10 cellular contexts compared by ENCODE assay signal in genomic region chr5:68368686-68369359, GRCh38.
DNase-seq lines count a peak whose midpoint lies in the region; ATAC-seq and TF ChIP-seq lines count a peak whose summit lies in the region.
"Had no signal": no experiment of that assay in that cellular context is flagged by ENCODE, and none has a peak within 500 bp of the region (broad histone marks: within the 10 kb centered on the region; RNA-seq: fewer than 3 reads in every experiment).

No MANE protein-coding gene starts in this region.

- H3K36me3 Mint-ChIP-seq in activated naive CD4-positive, alpha-beta T cell treated with anti-CD3 and anti-CD28 coated beads, Interleukin-2, amount 50 U/mL, for 72 hours: peaks cover 10% of the 10 kb centered on the region in 2 donors
- H3K36me3 Mint-ChIP-seq in natural killer cell treated with Interleukin-12 subunit alpha and Interleukin-12 subunit beta and Interleukin-15 and Interleukin-18, amount 100 ng/mL, for 72 hours: peaks cover 18% of the 10 kb centered on the region

- peak overlapping the region; percentile 77 for H3K4me3 Mint-ChIP-seq in natural killer cell treated with Interleukin-12 subunit alpha and Interleukin-12 subunit beta and Interleukin-15 and Interleukin-18, amount 100 ng/mL, for 72 hours

- peaks cover 0 to 15% of the 10 kb centered on the region in 2 donors for H3K9me3 Mint-ChIP-seq in activated naive CD4-positive, alpha-beta T cell treated with anti-CD3 and anti-CD28 coated beads, Interleukin-2, amount 50 U/mL, for 72 hours
- no peaks in the 10 kb centered on the region for H3K9me3 Mint-ChIP-seq in natural killer cell treated with Interleukin-12 subunit alpha and Interleukin-12 subunit beta and Interleukin-15 and Interleukin-18, amount 100 ng/mL, for 72 hours

- no peaks in the 10 kb centered on the region for H3K27me3 Mint-ChIP-seq in natural killer cell treated with Interleukin-12 subunit alpha and Interleukin-12 subunit beta and Interleukin-15 and Interleukin-18, amount 100 ng/mL, for 72 hours

- peaks cover 65 to 67% of the 10 kb centered on the region in 2 donors for H3K4me1 Mint-ChIP-seq in natural killer cell treated with Interleukin-12 subunit alpha and Interleukin-12 subunit beta and Interleukin-15 and Interleukin-18, amount 100 ng/mL, for 72 hours (ENCODE audit: low read depth in 2 of 2)

- peak overlapping the region in 1 of 2 donors; percentile 34 for H3K27ac Mint-ChIP-seq in activated naive CD4-positive, alpha-beta T cell treated with anti-CD3 and anti-CD28 coated beads, Interleukin-2, amount 50 U/mL, for 72 hours
- peak overlapping the region; percentile 85 to 87 for H3K27ac Mint-ChIP-seq in natural killer cell treated with Interleukin-12 subunit alpha and Interleukin-12 subunit beta and Interleukin-15 and Interleukin-18, amount 100 ng/mL, for 72 hours

- DNase-seq in DMS153 treated with DMSO at 0.1 percent for 48 hours (lab: John Stamatoyannopoulos, UW; ENCODE audit: unreplicated experiment) (peak; percentile 28), DMS153 (lab: John Stamatoyannopoulos, UW) (no peak), NCI-H1105 (lab: John Stamatoyannopoulos, UW) (peak; percentile 38), Kasumi-1 (lab: John Stamatoyannopoulos, UW) (no peak)
- no peak for DNase-seq in activated naive CD4-positive, alpha-beta T cell treated with anti-CD3 and anti-CD28 coated beads, Interleukin-2, amount 50 U/mL, for 72 hours (ENCODE audit: low spot score in 2 of 2)
- no peak for DNase-seq in natural killer cell treated with Interleukin-12 subunit alpha and Interleukin-12 subunit beta and Interleukin-15 and Interleukin-18, amount 100 ng/mL, for 72 hours (ENCODE audit: low spot score)
- DNase-seq: NCI-H1694, transverse colon had no signal

- peak; percentile 51 to 64 for ATAC-seq in activated naive CD4-positive, alpha-beta T cell treated with anti-CD3 and anti-CD28 coated beads, Interleukin-2, amount 50 U/mL, for 72 hours
- ATAC-seq in natural killer cell treated with Interleukin-12 subunit alpha and Interleukin-12 subunit beta and Interleukin-15 and Interleukin-18, amount 100 ng/mL, for 72 hours: peak in 1 of 2 donors; percentile 61
- ATAC-seq in GM18873 (IDR thresholded peaks at IDR 0.05; ENCODE audit: low FRiP score, unreplicated experiment) (no peak), SK-N-SH treated with all-trans-retinoic acid at 6 μM for 48 hours (no peak)

TF ChIP-seq in SK-N-SH treated with all-trans-retinoic acid at 6 μM for 48 hours, 23 proteins besides CTCF, POLR2A, EP300 and RAD21:
- TF ChIP-seq BACH2 (CRISPR knock-in tag; IDR thresholded peaks at IDR 0.05; ENCODE audit: borderline replicate concordance) (no peak), ISL1 (CRISPR knock-in tag; IDR thresholded peaks at IDR 0.05) (no peak), ZFP3 (CRISPR knock-in tag; IDR thresholded peaks at IDR 0.05) (no peak), ZC3H10 (CRISPR knock-in tag; IDR thresholded peaks at IDR 0.05) (no peak), OSR1 (CRISPR knock-in tag; IDR thresholded peaks at IDR 0.05) (no peak), PPARA (CRISPR knock-in tag; IDR thresholded peaks at IDR 0.05; ENCODE audit: borderline replicate concordance) (no peak), CREB5 (CRISPR knock-in tag; IDR thresholded peaks at IDR 0.05; ENCODE audit: low read depth) (no peak), TCF4 (CRISPR knock-in tag; IDR thresholded peaks at IDR 0.05; ENCODE audit: borderline replicate concordance) (no peak), ESRRG (CRISPR knock-in tag; IDR thresholded peaks at IDR 0.05) (no peak), PATZ1 (CRISPR knock-in tag; IDR thresholded peaks at IDR 0.05; ENCODE audit: borderline replicate concordance) (no peak), POU6F1 (CRISPR knock-in tag; IDR thresholded peaks at IDR 0.05; ENCODE audit: borderline replicate concordance, low read depth) (no peak), TOX (CRISPR knock-in tag; IDR thresholded peaks at IDR 0.05; ENCODE audit: borderline replicate concordance) (no peak), GLIS3 (CRISPR knock-in tag; IDR thresholded peaks at IDR 0.05) (no peak), ZNF8 (CRISPR knock-in tag; IDR thresholded peaks at IDR 0.05) (no peak), ARNTL (CRISPR knock-in tag; IDR thresholded peaks at IDR 0.05; ENCODE audit: borderline replicate concordance, low read depth) (no peak), ZFP30 (CRISPR knock-in tag; IDR thresholded peaks at IDR 0.05) (no peak), RARB (CRISPR knock-in tag; IDR thresholded peaks at IDR 0.05) (no peak), TSHZ2 (CRISPR knock-in tag; IDR thresholded peaks at IDR 0.05) (no peak), CSDC2 (CRISPR knock-in tag; IDR thresholded peaks at IDR 0.05) (no peak), CSRNP3 (CRISPR knock-in tag; IDR thresholded peaks at IDR 0.05) (no peak)

Comparison
In these comparisons a context has a peak if more than half of its experiments do, and no peak if none do; other contexts are left out.
1. DNase-seq: peak in DMS153 treated with DMSO at 0.1 percent for 48 hours (single experiment) and NCI-H1105 (single experiment); none in DMS153 (single experiment), activated naive CD4-positive, alpha-beta T cell treated with anti-CD3 and anti-CD28 coated beads, Interleukin-2, amount 50 U/mL, for 72 hours (0 of 2), natural killer cell treated with Interleukin-12 subunit alpha and Interleukin-12 subunit beta and Interleukin-15 and Interleukin-18, amount 100 ng/mL, for 72 hours (single experiment) and Kasumi-1 (0 of 2).
2. ATAC-seq: peak in activated naive CD4-positive, alpha-beta T cell treated with anti-CD3 and anti-CD28 coated beads, Interleukin-2, amount 50 U/mL, for 72 hours (2 of 2); none in GM18873 (single experiment) and SK-N-SH treated with all-trans-retinoic acid at 6 μM for 48 hours (single experiment).